Comparison of ENCODE assay signal across 8 cellular contexts in the genomic region with DNA sequence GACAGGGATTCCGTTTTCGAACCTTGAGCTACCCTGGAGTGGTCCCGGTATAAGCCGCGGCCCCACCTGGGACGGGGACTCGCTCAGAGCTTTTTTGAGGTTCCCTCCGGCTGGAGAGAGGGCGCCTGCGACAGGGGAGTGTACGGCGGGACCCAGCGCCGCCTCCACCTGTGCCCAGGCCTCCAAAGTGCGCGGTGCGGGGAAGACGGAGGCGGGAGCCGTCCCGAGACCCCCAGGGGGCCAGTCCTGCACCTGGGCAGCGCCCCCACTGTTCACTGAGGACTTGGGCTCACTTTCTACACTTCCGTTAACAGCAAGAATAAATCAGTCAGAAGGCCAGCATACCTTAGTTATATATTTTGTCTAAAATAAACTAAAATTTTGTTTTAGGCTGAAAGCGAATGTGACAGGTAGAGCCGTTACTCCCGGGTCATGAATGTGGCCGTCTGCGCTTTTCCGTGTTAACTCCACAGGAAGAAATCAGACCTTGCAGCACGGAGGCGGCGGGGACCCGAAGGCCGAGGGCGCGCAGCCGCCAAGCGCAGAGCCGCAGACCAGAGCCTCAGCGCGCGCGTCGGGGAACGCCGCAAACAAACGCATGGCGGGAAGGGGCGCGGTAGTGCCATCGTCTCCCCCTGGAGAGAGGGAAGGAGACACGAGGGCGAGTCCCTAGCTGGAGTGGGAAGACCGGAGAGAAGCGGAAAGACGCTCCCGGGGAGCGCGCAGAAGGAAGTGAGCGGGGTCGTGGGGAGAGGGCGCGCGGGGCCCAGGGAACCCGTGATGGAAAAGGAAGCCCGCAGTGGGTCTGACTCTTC. TPM values are rescaled to one million over a fixed set of nuclear protein-coding genes. Genes with fewer than 3 reads are reported as not detected.
DNase-seq lines count a peak whose midpoint lies in the region; ATAC-seq and TF ChIP-seq lines count a peak whose summit lies in the region.

No MANE protein-coding gene starts in this region.

- H3K18ac ChIP-seq in mesenchymal stem cell (ENCODE audit: low read depth in 1 of 2, low read length in 2 of 2) = peak overlapping the region; percentile 3 to 83

- no peak overlapping the region for H3K4ac ChIP-seq in mesenchymal stem cell (ENCODE audit: low read depth in 1 of 2, low read length in 2 of 2)

- peak; percentile 44 for TF ChIP-seq CTCF in GM10266 (IDR thresholded peaks at IDR 0.05; ENCODE audit: control insufficient read depth, insufficient read depth, low read depth, missing control alignments)
- peak; percentile 9 for TF ChIP-seq CTCF in colonic mucosa (IDR thresholded peaks at IDR 0.05)
- peak in 2 of 6 experiments; percentile 16 to 27 for TF ChIP-seq CTCF in thyroid gland (IDR thresholded peaks at IDR 0.05)

- intact Hi-C loops in colonic mucosa (cut with DNase I) (no loop called here), thyroid gland (cut with DNase I) (no loop called here)

- peaks cover 39 to 56% (median 41%) of the 10 kb centered on the region in 3 donors for H3K4me1 Mint-ChIP-seq in T-cell

- peaks cover 6 to 12% of the 10 kb centered on the region in 2 donors for H3K27me3 Mint-ChIP-seq in T-cell

- H3K4me3 ChIP-seq in colonic mucosa (peak overlapping the region; percentile 81), mesenchymal stem cell (ENCODE audit: insufficient read depth in 1 of 2, low read depth in 1 of 2, low read length in 2 of 2) (peak overlapping the region; percentile 63 to 94), thyroid gland (replicated peaks in 1 of 3) (peak overlapping the region; percentile 19 to 77 (median 60))

- peak overlapping the region; percentile 20 for H4K91ac ChIP-seq in mesenchymal stem cell (ENCODE audit: low read length)

- POLR2A ChIA-PET in T-cell (lab: Charles Lee) = interaction anchor here (0.5 to 1.8 kb wide), 4 partner anchors 15 to 32 kb away, joined by 3 to 5 read pairs (median 4); partner anchors contain the start of gene TRIM41 (in 2 of the 2)

- peak overlapping the region; percentile 94 to 95 (median 94) for H3K4me3 Mint-ChIP-seq in T-cell

- H3K27ac ChIP-seq in colonic mucosa = peak overlapping the region; percentile 88
- H3K27ac ChIP-seq in mesenchymal stem cell (ENCODE audit: low read length, poor library complexity, severe bottlenecking) = peak overlapping the region; percentile 0
- H3K27ac ChIP-seq in thyroid gland = peak overlapping the region; percentile 35 to 94 (median 57)

- peak overlapping the region; percentile 95 to 96 for H3K27ac Mint-ChIP-seq in T-cell

- H2BK120ac ChIP-seq in mesenchymal stem cell (ENCODE audit: low read depth, low read length) = no peak overlapping the region

- DNase-seq in GM10266 (ENCODE audit: extremely low spot score) = peak; percentile 42
- DNase-seq in T-cell = peak in 14 of 34 experiments; percentile 18 to 60 (median 36)
- DNase-seq in colonic mucosa = peak; percentile 58
- no peak for DNase-seq in mesenchymal stem cell
- DNase-seq in thyroid gland = peak; percentile 54
- no peak for DNase-seq in NCI-H2227 (lab: John Stamatoyannopoulos, UW; ENCODE audit: unreplicated experiment)
- DNase-seq in HPDE6-E6E7 (ENCODE audit: extremely low spot score) = no peak

- H2BK12ac ChIP-seq in mesenchymal stem cell (ENCODE audit: low read length in 2 of 2) = peak overlapping the region in 1 of 2 experiments; percentile 40

- TF ChIP-seq POLR2A in thyroid gland (IDR thresholded peaks at IDR 0.05) = no peak

- H2AFZ ChIP-seq in mesenchymal stem cell (ENCODE audit: low read depth, low read length) = peak overlapping the region; percentile 68

- peak overlapping the region in 1 of 2 experiments; percentile 68 for H3K14ac ChIP-seq in mesenchymal stem cell (ENCODE audit: low read length in 2 of 2)

- H3K23ac ChIP-seq in mesenchymal stem cell (ENCODE audit: low read length in 2 of 2) = peak overlapping the region in 1 of 2 experiments; percentile 46

- H2BK15ac ChIP-seq in mesenchymal stem cell (ENCODE audit: low read depth, poor library complexity, severe bottlenecking) = peak overlapping the region; percentile 66

- CTCF ChIA-PET in T-cell (lab: Charles Lee) = interaction anchor here in 1 of 2 donors (1.1 to 3.8 kb wide), 8 partner anchors 14 to 71 kb away, joined by 4 to 29 read pairs (median 6); partner anchors contain the start of genes RACK1, TRIM41, TRIM52 and TRIM7

- no peaks in the 10 kb centered on the region for H3K36me3 ChIP-seq in colonic mucosa
- peaks cover 0 to 13% of the 10 kb centered on the region in 2 experiments for H3K36me3 ChIP-seq in mesenchymal stem cell (ENCODE audit: control insufficient read depth in 1 of 2, insufficient read depth in 2 of 2, low read depth in 1 of 2, low read length in 2 of 2)
- H3K36me3 ChIP-seq in thyroid gland = no peaks in the 10 kb centered on the region

- no peaks in the 10 kb centered on the region for H3K27me3 ChIP-seq in colonic mucosa
- no peaks in the 10 kb centered on the region for H3K27me3 ChIP-seq in mesenchymal stem cell (ENCODE audit: control insufficient read depth in 1 of 2, insufficient read depth in 1 of 2, low read length in 2 of 2)
- H3K27me3 ChIP-seq in thyroid gland = no peaks in the 10 kb centered on the region

- H2AK5ac ChIP-seq in mesenchymal stem cell (ENCODE audit: low read length, severe bottlenecking) = no peak overlapping the region

- ATAC-seq in HG02852 (IDR thresholded peaks at IDR 0.05; ENCODE audit: unreplicated experiment) (peak; percentile 2), T-cell (replicated peaks in 1 of 4) (peak; percentile 6 to 13 (median 12))

- peaks cover 5% of the 10 kb centered on the region for H3K79me1 ChIP-seq in mesenchymal stem cell (replicated peaks; ENCODE audit: low read length, poor library complexity, severe bottlenecking)

- peak overlapping the region; percentile 99 for H3K4me2 ChIP-seq in mesenchymal stem cell (ENCODE audit: low read length, poor library complexity, severe bottlenecking)

- peak overlapping the region; percentile 55 for H4K8ac ChIP-seq in mesenchymal stem cell (ENCODE audit: low read length)

- H3K4me1 ChIP-seq in colonic mucosa (no peaks in the 10 kb centered on the region), mesenchymal stem cell (ENCODE audit: control insufficient read depth, insufficient read depth, low read depth, low read length) (peaks cover 21% of the 10 kb centered on the region), thyroid gland (peaks cover 4 to 8% of the 10 kb centered on the region in 2 donors)

- H3K9me3 ChIP-seq in colonic mucosa (no peaks in the 10 kb centered on the region), mesenchymal stem cell (ENCODE audit: control insufficient read depth, low read length) (no peaks in the 10 kb centered on the region), thyroid gland (no peaks in the 10 kb centered on the region)

- H3K36me3 Mint-ChIP-seq in T-cell = peaks cover 10% of the 10 kb centered on the region

- H3K9ac ChIP-seq in colonic mucosa (ENCODE audit: low read depth in 2 of 2, low read length in 2 of 2) (peak overlapping the region; percentile 76 to 82), mesenchymal stem cell (ENCODE audit: low read length) (peak overlapping the region; percentile 92)

- under 1% methylated on average over 56 of the region's 66 CpGs for WGBS in mesenchymal stem cell
- WGBS in thyroid gland, 2 donors = 1% methylated on average over 58 to 65 of the region's 66 CpGs

- H3K9me3 Mint-ChIP-seq in T-cell = peaks cover 0 to 4% (median 0%) of the 10 kb centered on the region in 3 donors

- no peak overlapping the region for H2BK5ac ChIP-seq in mesenchymal stem cell (ENCODE audit: low read depth, low read length, poor library complexity, severe bottlenecking)

RNA-seq across cellular contexts. Expression of gene TRIM7, which starts 14.1 kb away (rescaled TPM):
- total RNA-seq in T-cell (1 to 10 TPM; 1.6 to 3.1 (median 3.0) TPM), colonic mucosa (1 to 10 TPM; 6.8 to 8.7 TPM), thyroid gland (10 to 100 TPM; 12.3 to 14.2 (median 13.0) TPM)
- 1.8 TPM for polyA plus RNA-seq in mesenchymal stem cell (2013, experiment 1 of 2)
- 1.4 TPM for polyA plus RNA-seq in mesenchymal stem cell (2013, experiment 2 of 2)

RNA-seq across cellular contexts. Expression of gene TRIM41, which starts 32.2 kb away (rescaled TPM):
- total RNA-seq in T-cell (10 to 100 TPM; 32.2 to 46.2 (median 36.7) TPM), colonic mucosa (10 to 100 TPM; 22.2 to 41.1 TPM), thyroid gland (10 to 100 TPM; 18.8 to 31.1 (median 22.8) TPM)
- polyA plus RNA-seq in mesenchymal stem cell (2013, experiment 1 of 2) = 19.1 TPM
- 19.0 TPM for polyA plus RNA-seq in mesenchymal stem cell (2013, experiment 2 of 2)

RNA-seq across cellular contexts. Expression of gene OR2V2, which starts 43.5 kb away (rescaled TPM):
- not detected for total RNA-seq in T-cell
- not detected for total RNA-seq in colonic mucosa
- not detected for polyA plus RNA-seq in mesenchymal stem cell (2013, experiment 1 of 2)
- polyA plus RNA-seq in mesenchymal stem cell (2013, experiment 2 of 2) = not detected
- not detected for total RNA-seq in thyroid gland

RNA-seq across cellular contexts. Expression of gene RACK1, which starts 52.8 kb away (rescaled TPM):
- 1,000 to 10,000 TPM; 2,132 to 2,437 (median 2,230) TPM for total RNA-seq in T-cell
- total RNA-seq in colonic mucosa = 1,000 to 10,000 TPM; 1,252 to 1,403 TPM
- polyA plus RNA-seq in mesenchymal stem cell (2013, experiment 1 of 2) = 2,784 TPM
- 2,751 TPM for polyA plus RNA-seq in mesenchymal stem cell (2013, experiment 2 of 2)
- 1,000 to 10,000 TPM; 2,254 to 3,332 (median 2,569) TPM for total RNA-seq in thyroid gland

RNA-seq across cellular contexts. Expression of gene OR2V1, which starts 59.9 kb away (rescaled TPM):
- total RNA-seq in T-cell (not detected), colonic mucosa (not detected), thyroid gland (not detected)
- polyA plus RNA-seq in mesenchymal stem cell (2013, experiment 1 of 2) = not detected
- not detected for polyA plus RNA-seq in mesenchymal stem cell (2013, experiment 2 of 2)

Comparison
In these comparisons a context has a peak if more than half of its experiments do, and no peak if none do; other contexts are left out.
1. DNase-seq: peak in GM10266 (single experiment), colonic mucosa (single experiment) and thyroid gland (2 of 2); none in mesenchymal stem cell (single experiment), NCI-H2227 (single experiment) and HPDE6-E6E7 (single experiment).
2. H3K27ac ChIP-seq: peak in every context shown above with its lines; median percentile 88 in colonic mucosa; 57 in thyroid gland; 0 in mesenchymal stem cell.
3. Peak in every context shown above with its lines, with median percentiles within 50 percentile points of each other: H3K4me3 ChIP-seq.